Comparison of ENCODE assay signal across 14 cellular contexts in genomic region chr3:112013784-112014143, GRCh38. TPM values are rescaled to one million over a fixed set of nuclear protein-coding genes. Genes with fewer than 3 reads are reported as not detected.
DNase-seq lines count a peak whose midpoint lies in the region; ATAC-seq and TF ChIP-seq lines count a peak whose summit lies in the region.
"Had no signal": no experiment of that assay in that cellular context is flagged by ENCODE, and none has a peak within 500 bp of the region (broad histone marks: within the 10 kb centered on the region; RNA-seq: fewer than 3 reads in every experiment).

No MANE protein-coding gene starts in this region.

- no peaks in the 10 kb centered on the region for H3K9me2 ChIP-seq in HCT116 (ENCODE audit: insufficient read depth)
- no peaks in the 10 kb centered on the region for H3K9me2 ChIP-seq in Loucy (replicated peaks; ENCODE audit: low read depth, low read length)

- H3K4me3 ChIP-seq in HCT116 (replicated peaks in 1 of 2; ENCODE audit: low read depth in 1 of 2, low read length in 2 of 2) (no peak overlapping the region), Loucy (ENCODE audit: low read length, poor library complexity, severe bottlenecking) (no peak overlapping the region)

- H2AFZ ChIP-seq in HCT116 (ENCODE audit: low read depth, low read length, poor library complexity, severe bottlenecking) (peak overlapping the region; percentile 99), Loucy (ENCODE audit: low read length) (peak overlapping the region; percentile 54; the same call in 1 of the 2 replicates)

- POLR2A ChIA-PET in HCT116 (lab: Charles Lee) = interaction anchor here (0.7 to 2.1 kb wide), 9 partner anchors 11 to 96 kb away, joined by 3 to 31 read pairs (median 4); partner anchors contain the start of gene ABHD10

- no peak overlapping the region for H3K27ac ChIP-seq in HCT116 (ENCODE audit: low read depth, low read length)
- H3K27ac ChIP-seq: brain microvascular endothelial cell had no signal

- H3K36me3 Mint-ChIP-seq in nephron (ENCODE audit: low read depth) = peaks cover 2% of the 10 kb centered on the region
- H3K36me3 Mint-ChIP-seq: naive thymus-derived CD8-positive, alpha-beta T cell had no signal

- H3K36me3 ChIP-seq in HCT116 (ENCODE audit: control insufficient read depth in 1 of 2, insufficient read depth in 2 of 2, low read length in 2 of 2) (no peaks in the 10 kb centered on the region; a peak in 1 of 4 replicates), Loucy (ENCODE audit: insufficient read depth, low read length) (no peaks in the 10 kb centered on the region)
- H3K36me3 ChIP-seq: brain microvascular endothelial cell had no signal

- intact Hi-C loops in HCT116 (cut with micrococcal nuclease) = loop anchor here (1.0 kb wide), 2 partner anchors 24 to 46 kb away; no protein-coding TSS in a partner anchor

- TF ChIP-seq RAD21 in HCT116 (IDR thresholded peaks at IDR 0.05; ENCODE audit: low read depth) = no peak

- CTCF ChIA-PET in HCT116 (lab: Charles Lee) = interaction anchor here (0.6 to 5.1 kb wide), 50 partner anchors 11 to 988 kb away, joined by 3 to 109 read pairs (median 5); partner anchors contain the start of genes ABHD10 and TAGLN3

- H3K4me1 Mint-ChIP-seq in nephron = peaks cover 45% of the 10 kb centered on the region

- no peaks in the 10 kb centered on the region for H3K27me3 ChIP-seq in HCT116 (ENCODE audit: insufficient read depth, low read length)
- H3K27me3 ChIP-seq in Loucy (ENCODE audit: insufficient read depth, low read length, poor library complexity, severe bottlenecking) = no peaks in the 10 kb centered on the region
- H3K27me3 ChIP-seq: brain microvascular endothelial cell had no signal

- no peaks in the 10 kb centered on the region for H3F3A ChIP-seq in Loucy (ENCODE audit: low read depth)

- no TSS peak for BruUV-seq in HCT116 (replicated peaks; lab: Mats Ljungman, UMichigan)

- H3K9ac ChIP-seq in HCT116 (ENCODE audit: low read length) (no peak overlapping the region), Loucy (ENCODE audit: low read depth, low read length, poor library complexity, severe bottlenecking) (no peak overlapping the region)

- TF ChIP-seq CTCF in HCT116 (IDR thresholded peaks at IDR 0.05 in 2 of 3, conservative IDR thresholded peaks at IDR 0.05 in 1 of 3; ENCODE audit: borderline replicate concordance in 1 of 3, insufficient read depth in 1 of 3, low read depth in 2 of 3, low read length in 2 of 3) = no peak
- no peak for TF ChIP-seq CTCF in Loucy (conservative IDR thresholded peaks at IDR 0.05; ENCODE audit: low read length)
- TF ChIP-seq CTCF in nephron (IDR thresholded peaks at IDR 0.05; ENCODE audit: unreplicated experiment in 3 of 3) = no peak

- peak overlapping the region in 1 of 3 experiments; percentile 47 for H3K4me3 Mint-ChIP-seq in nephron

- no peaks in the 10 kb centered on the region for H3K79me2 ChIP-seq in HCT116 (ENCODE audit: insufficient read depth, low read length)
- H3K79me2 ChIP-seq in Loucy (ENCODE audit: insufficient read depth, low read length) = no peaks in the 10 kb centered on the region

- ATAC-seq in GM18870 (IDR thresholded peaks at IDR 0.05; ENCODE audit: unreplicated experiment) (peak; percentile 39), HCT116 (peak; percentile 53)

- H3K4me2 ChIP-seq in HCT116 (ENCODE audit: low read length) = peak overlapping the region; percentile 35
- no peak overlapping the region for H3K4me2 ChIP-seq in Loucy (ENCODE audit: low read depth, low read length, poor library complexity, severe bottlenecking)

- RAD21 ChIA-PET in HCT116 (lab: Charles Lee; ENCODE audit: low non-redundant PET in 1 of 2, low total read pairs in 2 of 2, uncharacterized antibody in 2 of 2, unreplicated experiment in 2 of 2) = interaction anchor here (1.0 to 2.1 kb wide), 15 partner anchors 24 to 345 kb away, joined by 3 to 10 read pairs (median 5); partner anchors contain the start of gene ABHD10 (in 1 of the 2)

- TF ChIP-seq POLR2A in HCT116 (IDR thresholded peaks at IDR 0.05; ENCODE audit: borderline replicate concordance, extremely low read depth, insufficient read depth, insufficient read length) = no peak

- H3K9me3 ChIP-seq in HCT116 (ENCODE audit: control insufficient read depth in 1 of 2, insufficient read depth in 1 of 2, low read depth in 1 of 2, low read length in 2 of 2) (no peaks in the 10 kb centered on the region), Loucy (ENCODE audit: insufficient read depth, low read depth, low read length) (no peaks in the 10 kb centered on the region)

- no peaks in the 10 kb centered on the region for H3K9me3 Mint-ChIP-seq in nephron
- H3K9me3 Mint-ChIP-seq: naive thymus-derived CD8-positive, alpha-beta T cell had no signal

- H3K27me3 Mint-ChIP-seq in nephron (ENCODE audit: low read depth) = no peaks in the 10 kb centered on the region
- H3K27me3 Mint-ChIP-seq: naive thymus-derived CD8-positive, alpha-beta T cell had no signal

- H4K20me1 ChIP-seq in HCT116 (ENCODE audit: insufficient read depth) = no peaks in the 10 kb centered on the region
- no peaks in the 10 kb centered on the region for H4K20me1 ChIP-seq in Loucy (ENCODE audit: insufficient read depth, low read length, poor library complexity, severe bottlenecking)

- peaks cover 0 to 14% of the 10 kb centered on the region in 2 experiments; a peak in 2 of 4 replicates for H3K4me1 ChIP-seq in HCT116 (ENCODE audit: control insufficient read depth in 1 of 2, insufficient read depth in 2 of 2, low read length in 2 of 2)
- peaks cover 12% of the 10 kb centered on the region for H3K4me1 ChIP-seq in Loucy (ENCODE audit: insufficient read depth, low read length, poor library complexity, severe bottlenecking)

- DNase-seq in HCT116 (ENCODE audit: low read depth, low spot score) (no peak), cortex of kidney (lab: John Stamatoyannopoulos, UW) (no peak), islet precursor cell (no peak), NCI-H748 treated with DMSO at 0.1 percent for 48 hours (lab: John Stamatoyannopoulos, UW) (no peak)
- DNase-seq in NK-92 treated with Interleukin-12 subunit alpha and Interleukin-12 subunit beta, amount 100 ng/mL, for 24 hours (lab: John Stamatoyannopoulos, UW) = no peak
- DNase-seq: NCI-H774 had no signal

- H3K27ac Mint-ChIP-seq in nephron = peak overlapping the region in 2 of 3 experiments; percentile 19 to 79

TF ChIP-seq in HCT116, 20 proteins besides CTCF, POLR2A, EP300 and RAD21:
- TF ChIP-seq CBX3 (IDR thresholded peaks at IDR 0.05; ENCODE audit: low read depth) (0 out of 2 replicates have a peak, but pooled peaks have one; percentile 2), FOSL1 (IDR thresholded peaks at IDR 0.05; ENCODE audit: low read depth) (no peak)

RNA-seq across cellular contexts. Expression of gene TAGLN3, which starts 15.0 kb away (rescaled TPM):
- total RNA-seq in HCT116 (2021; ENCODE audit: unreplicated experiment) = 0.64 TPM
- polyA plus RNA-seq in HCT116 (2012) = 0.35 and 0.47 TPM in 2 replicates
- total RNA-seq: naive thymus-derived CD8-positive, alpha-beta T cell had no signal
- polyA plus RNA-seq: naive thymus-derived CD8-positive, alpha-beta T cell had no signal

RNA-seq across cellular contexts. Expression of gene TMPRSS7, which starts 20.8 kb away (rescaled TPM):
- not detected for total RNA-seq in HCT116 (2021; ENCODE audit: unreplicated experiment)
- polyA plus RNA-seq in HCT116 (2012) = 0.04 TPM in 1 of 2 replicates, not detected in the other
- total RNA-seq: Daoy; epithelial cell of proximal tubule; naive thymus-derived CD8-positive, alpha-beta T cell; T-helper 2 cell treated with Interferon-gamma antibody and Interleukin-4, amounts not matched to agents 100 ng/mL and 5 ng/mL, for 36 hours had no signal

RNA-seq across cellular contexts. Expression of gene ABHD10, which starts 34.9 kb away (rescaled TPM):
- 295 TPM for total RNA-seq in HCT116 (2021; ENCODE audit: unreplicated experiment)
- polyA plus RNA-seq in HCT116 (2012) = 142 and 150 TPM in 2 replicates
